In the genomic region with DNA sequence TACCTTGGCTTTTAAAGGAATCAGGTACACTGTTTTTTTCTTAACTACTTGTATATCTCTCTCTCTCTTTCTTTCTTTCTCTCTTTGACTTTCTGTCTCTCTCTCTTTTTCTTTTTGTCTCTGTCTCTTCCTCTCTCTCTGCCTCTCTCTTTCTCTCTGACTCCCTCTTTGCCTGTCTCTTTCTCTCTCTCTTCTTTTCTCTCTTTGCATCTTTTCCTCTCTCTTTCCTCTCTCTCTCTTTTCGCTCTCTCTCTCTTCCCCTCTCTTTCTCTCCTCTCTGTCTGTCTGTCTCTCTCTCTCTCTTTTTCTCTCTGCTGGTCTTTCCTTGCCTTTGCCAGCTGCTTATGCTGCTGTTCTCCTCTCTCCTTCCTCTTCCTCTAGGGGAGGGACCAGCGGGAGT, we compare ENCODE assay signal across 25 cellular contexts.
"Had no signal": no experiment of that assay in that cellular context is flagged by ENCODE, and none has a peak within 500 bp of the region (broad histone marks: within the 10 kb centered on the region; RNA-seq: fewer than 3 reads in every experiment).

No MANE protein-coding gene starts in this region.

- H3K36me3 Mint-ChIP-seq: activated naive CD4-positive, alpha-beta T cell treated with anti-CD3 and anti-CD28 coated beads, Interleukin-2, amount 50 U/mL, for 24 hours; stimulated activated memory B cell treated with anti-CD40 and anti-IgM and Interleukin-4, amounts not matched to agents 10 μg/mL and 1 μg/mL and 100 μg/mL, for 72 hours; T-cell had no signal

- DNase-seq: activated CD4-positive, alpha-beta T cell treated with anti-CD3 and anti-CD28 coated beads for 4 hours; activated CD4-positive, alpha-beta T cell treated with anti-CD3 and anti-CD28 coated beads, Interleukin-2, amount 50 U/mL, for 4 hours; activated CD4-positive, CD25-positive, alpha-beta regulatory T cell; activated CD8-positive, alpha-beta memory T cell treated with anti-CD3 and anti-CD28 coated beads, Interleukin-2, amount 50 U/mL, for 48 hours; activated gamma-delta T cell treated with Interleukin-2 at 50 U/mL for 16 hours; activated T-cell treated with anti-CD3 and anti-CD28 coated beads, Interleukin-2, amount 50 U/mL, for 24 hours; brain microvascular endothelial cell; foreskin melanocyte; left ventricle myocardium inferior; nephron progenitor cell; ovary; sigmoid colon; small intestine; stimulated activated CD4-positive, alpha-beta T cell treated with anti-CD3 and anti-CD28 coated beads, Interleukin-4, amount 100 ng/mL, for 24 hours; T-cell had no signal

- H3K27ac ChIP-seq: brain microvascular endothelial cell, left ventricle myocardium inferior, ovary, suprapubic skin had no signal

- H3K9me3 ChIP-seq: ovary, suprapubic skin had no signal

- FAIRE-seq: astrocyte, islet of Langerhans, small intestine had no signal

- H3K27me3 ChIP-seq: brain microvascular endothelial cell, esophagus muscularis mucosa, ovary, sigmoid colon, suprapubic skin, tibial nerve had no signal

- ATAC-seq: stimulated activated memory B cell treated with anti-CD40 and anti-IgM and Interleukin-4, amounts not matched to agents 10 μg/mL and 1 μg/mL and 100 μg/mL, for 72 hours; T-cell had no signal

- H3K9me3 Mint-ChIP-seq: activated naive CD4-positive, alpha-beta T cell treated with anti-CD3 and anti-CD28 coated beads, Interleukin-2, amount 50 U/mL, for 24 hours had no signal

- H3K36me3 ChIP-seq: brain microvascular endothelial cell, esophagus muscularis mucosa, left ventricle myocardium inferior, ovary, sigmoid colon, suprapubic skin, tibial nerve had no signal

- H3K4me3 Mint-ChIP-seq: activated naive CD4-positive, alpha-beta T cell treated with anti-CD3 and anti-CD28 coated beads, Interleukin-2, amount 50 U/mL, for 24 hours; activated T-cell treated with anti-CD3 and anti-CD28 coated beads, Interleukin-2, amount 50 U/mL, for 24 hours; nephron progenitor cell; stimulated activated memory B cell treated with anti-CD40 and anti-IgM and Interleukin-4, amounts not matched to agents 10 μg/mL and 1 μg/mL and 100 μg/mL, for 72 hours; T-helper 2 cell treated with Interferon-gamma antibody and Interleukin-4, amounts not matched to agents 5 μg/mL and 100 μg/mL, for 36 hours had no signal

- H3K27ac Mint-ChIP-seq: activated naive CD4-positive, alpha-beta T cell treated with anti-CD3 and anti-CD28 coated beads, Interleukin-2, amount 50 U/mL, for 24 hours; activated T-cell treated with anti-CD3 and anti-CD28 coated beads, Interleukin-2, amount 50 U/mL, for 24 hours; nephron progenitor cell; progenitor cell of endocrine pancreas; stimulated activated memory B cell treated with anti-CD40 and anti-IgM and Interleukin-4, amounts not matched to agents 10 μg/mL and 1 μg/mL and 100 μg/mL, for 72 hours; T-helper 2 cell treated with Interferon-gamma antibody and Interleukin-4, amounts not matched to agents 5 μg/mL and 100 μg/mL, for 36 hours had no signal

- H3K27me3 Mint-ChIP-seq: activated naive CD4-positive, alpha-beta T cell treated with anti-CD3 and anti-CD28 coated beads, Interleukin-2, amount 50 U/mL, for 24 hours; activated T-cell treated with anti-CD3 and anti-CD28 coated beads, Interleukin-2, amount 50 U/mL, for 24 hours; progenitor cell of endocrine pancreas; T-cell had no signal

- H3K4me1 Mint-ChIP-seq: activated naive CD4-positive, alpha-beta T cell treated with anti-CD3 and anti-CD28 coated beads, Interleukin-2, amount 50 U/mL, for 24 hours; nephron progenitor cell; stimulated activated memory B cell treated with anti-CD40 and anti-IgM and Interleukin-4, amounts not matched to agents 10 μg/mL and 1 μg/mL and 100 μg/mL, for 72 hours; T-cell had no signal

- H3K4me1 ChIP-seq: left ventricle myocardium inferior, suprapubic skin had no signal

- H3K4me3 ChIP-seq: esophagus muscularis mucosa, left ventricle myocardium inferior, lung, ovary, sigmoid colon, suprapubic skin, tibial nerve had no signal
